Comparison of ENCODE assay signal across 10 cellular contexts in the genomic region with DNA sequence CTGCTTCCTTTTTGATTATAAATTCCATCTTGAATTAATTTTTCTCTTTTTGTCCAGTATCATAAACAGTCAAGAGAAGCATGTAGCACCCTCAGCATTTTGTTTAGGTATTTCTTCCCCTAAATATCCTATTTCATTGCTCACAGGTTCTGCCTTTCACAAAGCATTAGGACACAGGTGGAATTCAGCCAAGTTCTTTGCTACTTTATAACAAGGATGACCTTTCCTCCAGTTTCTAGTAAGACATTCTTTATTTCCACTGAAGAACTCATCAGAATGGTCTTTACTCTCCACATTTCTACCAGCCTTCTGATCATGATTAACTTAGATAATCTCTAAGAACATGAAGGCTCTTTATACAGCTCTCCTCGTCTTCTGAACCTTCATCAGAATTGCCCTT.
A peak's percentile ranks its signal among the peaks of the same experiment; 100 is the strongest.
DNase-seq lines count a peak whose midpoint lies in the region; ATAC-seq and TF ChIP-seq lines count a peak whose summit lies in the region.
"Had no signal": no experiment of that assay in that cellular context is flagged by ENCODE, and none has a peak within 500 bp of the region (broad histone marks: within the 10 kb centered on the region; RNA-seq: fewer than 3 reads in every experiment).

No MANE protein-coding gene starts in this region.

- no peaks in the 10 kb centered on the region for H3K36me3 ChIP-seq in tibial artery

- intact Hi-C loops in tibial artery (cut with DNase I; ENCODE audit: low total_unique reads) = no loop called here

- H3K27me3 ChIP-seq in tibial artery = no peaks in the 10 kb centered on the region

- TF ChIP-seq CTCF in tibial artery (IDR thresholded peaks at IDR 0.05) = no peak

- H3K4me1 ChIP-seq in tibial artery = peaks cover 0 to 16% (median 10%) of the 10 kb centered on the region in 4 donors

- H3K9me3 ChIP-seq in tibial artery = no peaks in the 10 kb centered on the region

- DNase-seq in OCI-M1 (lab: John Stamatoyannopoulos, UW) (peak; percentile 53), left kidney (ENCODE audit: low read depth, low spot score) (peak; percentile 7), tibial artery (no peak), NCI-H69 (lab: John Stamatoyannopoulos, UW) (no peak), pons (ENCODE audit: low spot score) (no peak)
- DNase-seq: GDM1; naive thymus-derived CD8-positive, alpha-beta T cell; NCI-H748 treated with DMSO at 0.1 percent for 48 hours had no signal

- ATAC-seq in GM18520 (IDR thresholded peaks at IDR 0.05; ENCODE audit: unreplicated experiment) = no peak
- ATAC-seq: naive thymus-derived CD8-positive, alpha-beta T cell had no signal

- H3K4me3 ChIP-seq in tibial artery = no peak overlapping the region

- H3K27ac ChIP-seq in cingulate gyrus (ENCODE audit: low read depth, low read length) (peak overlapping the region; percentile 57), tibial artery (peak overlapping the region; percentile 43 to 58)

Comparison
In these comparisons a context has a peak if more than half of its experiments do, and no peak if none do; other contexts are left out.
1. DNase-seq: peak in OCI-M1 (single experiment) and left kidney (single experiment); none in tibial artery (0 of 2), NCI-H69 (single experiment) and pons (single experiment).